ENCODE assay signal across 16 cellular contexts in genomic region chr2:34266908-34267697, GRCh38.
A peak's percentile ranks its signal among the peaks of the same experiment; 100 is the strongest.
DNase-seq lines count a peak whose midpoint lies in the region; ATAC-seq and TF ChIP-seq lines count a peak whose summit lies in the region.
"Had no signal": no experiment of that assay in that cellular context is flagged by ENCODE, and none has a peak within 500 bp of the region (broad histone marks: within the 10 kb centered on the region; RNA-seq: fewer than 3 reads in every experiment).

No MANE protein-coding gene starts in this region.

- no peak overlapping the region for H3K27ac Mint-ChIP-seq in stimulated activated naive CD8-positive, alpha-beta T cell treated with anti-CD3 and anti-CD28 coated beads, Interleukin-15, amount 100 ng/mL, for 72 hours
- H3K27ac Mint-ChIP-seq: activated naive CD4-positive, alpha-beta T cell treated with anti-CD3 and anti-CD28 coated beads, Interleukin-2, amount 50 U/mL, for 24 hours had no signal

- no peaks in the 10 kb centered on the region for H3K27me3 Mint-ChIP-seq in stimulated activated naive CD8-positive, alpha-beta T cell treated with anti-CD3 and anti-CD28 coated beads, Interleukin-15, amount 100 ng/mL, for 72 hours
- H3K27me3 Mint-ChIP-seq: activated naive CD4-positive, alpha-beta T cell treated with anti-CD3 and anti-CD28 coated beads, Interleukin-2, amount 50 U/mL, for 24 hours had no signal

- H3K4me3 ChIP-seq in A673 (ENCODE audit: low read depth, low read length, poor library complexity, severe bottlenecking) (no peak overlapping the region), heart left ventricle (no peak overlapping the region)
- H3K4me3 ChIP-seq: spleen, uterus had no signal

- no peak for DNase-seq in stimulated activated naive CD8-positive, alpha-beta T cell treated with anti-CD3 and anti-CD28 coated beads, Interleukin-15, amount 100 ng/mL, for 72 hours
- DNase-seq in stimulated activated naive CD8-positive, alpha-beta T cell treated with anti-CD3 and anti-CD28 coated beads, Interleukin-15, Interleukin-2, amounts not matched to agents 100 U/mL and 50 U/mL, for 24 hours = no peak
- DNase-seq in SIG-M5 (lab: John Stamatoyannopoulos, UW) (no peak), A673 (ENCODE audit: low spot score) (no peak), glomerular visceral epithelial cell (ENCODE audit: extremely low spot score) (no peak), heart left ventricle (no peak)
- DNase-seq: mammary epithelial cell, NCI-H2029 treated with DMSO at 0.1 percent for 48 hours, occipital lobe, OCI-M1, spleen, uterus had no signal

- H3K9me3 ChIP-seq in A673 (ENCODE audit: low read depth, low read length, poor library complexity, severe bottlenecking) = no peaks in the 10 kb centered on the region
- peaks cover 0 to 17% (median 0%) of the 10 kb centered on the region in 12 donors for H3K9me3 ChIP-seq in heart left ventricle
- H3K9me3 ChIP-seq: uterus had no signal

- no peak for TF ChIP-seq POLR2A in heart left ventricle (IDR thresholded peaks at IDR 0.05)

- POLR2A ChIA-PET in A673 (lab: Charles Lee; ENCODE audit: low non-redundant PET) = no interaction called here

- BruUV-seq in A673 (replicated peaks; lab: Mats Ljungman, UMichigan) = no TSS peak

- CTCF ChIA-PET in A673 (lab: Charles Lee) = no interaction called here

- H3K4me1 Mint-ChIP-seq in stimulated activated naive CD8-positive, alpha-beta T cell treated with anti-CD3 and anti-CD28 coated beads, Interleukin-15, amount 100 ng/mL, for 72 hours = no peaks in the 10 kb centered on the region
- H3K4me1 Mint-ChIP-seq: activated naive CD4-positive, alpha-beta T cell treated with anti-CD3 and anti-CD28 coated beads, Interleukin-2, amount 50 U/mL, for 24 hours had no signal

- TF ChIP-seq CTCF in A673 (conservative IDR thresholded peaks at IDR 0.05; ENCODE audit: low read depth, low read length) (no peak), heart left ventricle (IDR thresholded peaks at IDR 0.05) (no peak)

- peaks cover 12 to 14% of the 10 kb centered on the region in 2 donors for H3K9me3 Mint-ChIP-seq in stimulated activated naive CD8-positive, alpha-beta T cell treated with anti-CD3 and anti-CD28 coated beads, Interleukin-15, amount 100 ng/mL, for 72 hours

- H3K36me3 ChIP-seq in A673 (ENCODE audit: insufficient read depth, low read length, poor library complexity, severe bottlenecking) (no peaks in the 10 kb centered on the region), heart left ventricle (no peaks in the 10 kb centered on the region)
- H3K36me3 ChIP-seq: spleen, uterus had no signal

- H3K4me1 ChIP-seq in A673 (ENCODE audit: insufficient read depth, low read length, poor library complexity, severe bottlenecking) (no peaks in the 10 kb centered on the region), heart left ventricle (no peaks in the 10 kb centered on the region)
- H3K4me1 ChIP-seq: spleen, uterus had no signal

- intact Hi-C loops in A673 (cut with micrococcal nuclease; ENCODE audit: unreplicated experiment) = no loop called here
- intact Hi-C loops in heart left ventricle (cut with DNase I) = no loop called here

- H3K27ac ChIP-seq in A673 (ENCODE audit: low read depth, low read length, poor library complexity, severe bottlenecking) (no peak overlapping the region), heart left ventricle (no peak overlapping the region)
- H3K27ac ChIP-seq: spleen, uterus had no signal

- H3K27me3 ChIP-seq in A673 (replicated peaks; ENCODE audit: insufficient read depth, low read depth, low read length, poor library complexity) = no peaks in the 10 kb centered on the region
- no peaks in the 10 kb centered on the region for H3K27me3 ChIP-seq in heart left ventricle
- H3K27me3 ChIP-seq: spleen, uterus had no signal

- H3K4me3 Mint-ChIP-seq in stimulated activated naive CD8-positive, alpha-beta T cell treated with anti-CD3 and anti-CD28 coated beads, Interleukin-15, amount 100 ng/mL, for 72 hours = no peak overlapping the region
- H3K4me3 Mint-ChIP-seq: activated naive CD4-positive, alpha-beta T cell treated with anti-CD3 and anti-CD28 coated beads, Interleukin-2, amount 50 U/mL, for 24 hours had no signal

- WGBS in heart left ventricle, 4 donors = 84 to 92% (median 89%) methylated on average over 9 of the region's 9 CpGs

- peak; percentile 43 for ATAC-seq in stimulated activated naive CD8-positive, alpha-beta T cell treated with anti-CD3 and anti-CD28 coated beads, Interleukin-15, amount 100 ng/mL, for 72 hours
- no peak for ATAC-seq in stimulated activated naive CD8-positive, alpha-beta T cell treated with anti-CD3 and anti-CD28 coated beads, Interleukin-15, Interleukin-2, amounts not matched to agents 100 U/mL and 50 U/mL, for 24 hours
- ATAC-seq in GM21723 (IDR thresholded peaks at IDR 0.05; ENCODE audit: unreplicated experiment) (peak; percentile 95), HG03159 (IDR thresholded peaks at IDR 0.05; ENCODE audit: unreplicated experiment) (peak; percentile 83), heart left ventricle (no peak)
- ATAC-seq: esophagus mucosa had no signal

Comparison
In these comparisons a context has a peak if more than half of its experiments do, and no peak if none do; other contexts are left out.
1. ATAC-seq: peak in stimulated activated naive CD8-positive, alpha-beta T cell treated with anti-CD3 and anti-CD28 coated beads, Interleukin-15, amount 100 ng/mL, for 72 hours (single experiment), GM21723 (single experiment) and HG03159 (single experiment); none in stimulated activated naive CD8-positive, alpha-beta T cell treated with anti-CD3 and anti-CD28 coated beads, Interleukin-15, Interleukin-2, amounts not matched to agents 100 U/mL and 50 U/mL, for 24 hours (single experiment) and heart left ventricle (0 of 4).